Comparison of ENCODE assay signal across 27 cellular contexts in genomic region chr2:160459543-160460332, GRCh38. TPM values are rescaled to one million over a fixed set of nuclear protein-coding genes. Genes with fewer than 3 reads are reported as not detected.
DNase-seq lines count a peak whose midpoint lies in the region; ATAC-seq and TF ChIP-seq lines count a peak whose summit lies in the region.
"Had no signal": no experiment of that assay in that cellular context is flagged by ENCODE, and none has a peak within 500 bp of the region (broad histone marks: within the 10 kb centered on the region; RNA-seq: fewer than 3 reads in every experiment).

No MANE protein-coding gene starts in this region.

- no peaks in the 10 kb centered on the region for H4K20me1 ChIP-seq in DND-41 (ENCODE audit: insufficient read depth, low read length)
- H4K20me1 ChIP-seq: BLaER1 treated with 17β-estradiol and CSF1 and Interleukin-3, amounts not matched to agents 10 nM and 100 nM had no signal

- intact Hi-C loops in CD4-positive, alpha-beta T cell (cut with DNase I, micrococcal nuclease) = loop anchor here in 1 of 2 experiments (2.0 kb wide), 1 partner anchor 17 kb away; no protein-coding TSS in a partner anchor
- intact Hi-C loops in spleen (cut with DNase I; ENCODE audit: low total_unique reads) = no loop called here

- H3K27me3 Mint-ChIP-seq in CD4-positive, alpha-beta T cell = no peaks in the 10 kb centered on the region
- no peaks in the 10 kb centered on the region for H3K27me3 Mint-ChIP-seq in mesothelial cell of epicardium (ENCODE audit: low read depth)
- H3K27me3 Mint-ChIP-seq: dendritic cell treated with granulocyte-macrophage colony-stimulating factor and Interleukin-4, amounts not matched to agents 40 ng/mL and 50 ng/mL, for 4 days; T-cell had no signal

- no peak for ATAC-seq in CD4-positive, alpha-beta T cell (ENCODE audit: poor library complexity)
- 0 out of 3 replicates have a peak, but pooled peaks have one; percentile 19 for ATAC-seq in DND-41 (ENCODE audit: insufficient read depth, low read depth)
- ATAC-seq in omental fat pad (ENCODE audit: low FRiP score) = no peak
- ATAC-seq: esophagus mucosa; foreskin keratinocyte; stimulated activated effector memory CD8-positive, alpha-beta T cell treated with anti-CD3 and anti-CD28 coated beads, Interleukin-12 subunit alpha, Interleukin-12 subunit beta, amount 100 ng/mL, for 72 hours had no signal

- CTCF ChIA-PET in CD4-positive, alpha-beta T cell (lab: Charles Lee) = no interaction called here

- H3K4me2 ChIP-seq in DND-41 (ENCODE audit: insufficient read depth, low read length) = no peak overlapping the region
- H3K4me2 ChIP-seq: BLaER1 treated with 17β-estradiol and CSF1 and Interleukin-3, amounts not matched to agents 10 nM and 100 nM had no signal

- H3K9ac ChIP-seq in DND-41 (ENCODE audit: low read depth, low read length) = no peak overlapping the region
- H3K9ac ChIP-seq: BLaER1 treated with 17β-estradiol and CSF1 and Interleukin-3, amounts not matched to agents 10 nM and 100 nM had no signal

- no peaks in the 10 kb centered on the region for H3K27me3 ChIP-seq in CD4-positive, alpha-beta T cell (ENCODE audit: control insufficient read depth, insufficient read depth, low read length)
- H3K27me3 ChIP-seq in DND-41 (ENCODE audit: insufficient read depth, low read length, poor library complexity) (no peaks in the 10 kb centered on the region), spleen (replicated peaks in 1 of 7) (no peaks in the 10 kb centered on the region)
- H3K27me3 ChIP-seq: BLaER1 treated with 17β-estradiol and CSF1 and Interleukin-3, amounts not matched to agents 10 nM and 100 nM; foreskin keratinocyte; heart right ventricle; sigmoid colon; SJCRH30; transverse colon had no signal

- POLR2A ChIA-PET in CD4-positive, alpha-beta T cell (lab: Charles Lee) = no interaction called here

- TF ChIP-seq POLR2A in spleen (IDR thresholded peaks at IDR 0.05) = no peak

- H3K4me3 Mint-ChIP-seq in CD4-positive, alpha-beta T cell = peak overlapping the region; percentile 25
- H3K4me3 Mint-ChIP-seq in mesothelial cell of epicardium = no peak overlapping the region
- H3K4me3 Mint-ChIP-seq: activated naive CD4-positive, alpha-beta T cell treated with anti-CD3 and anti-CD28 coated beads for 36 hours; activated T-helper 1 cell treated with anti-CD3 and anti-CD28 coated beads, Interleukin-12 subunit alpha, Interleukin-12 subunit beta, Interleukin-2, Interleukin-4 antibody, amounts not matched to agents 30 ng/mL and 10 ng/mL and 1 ng/mL, durations not matched to agents 14 hours and 24 hours and 36 hours; dendritic cell treated with granulocyte-macrophage colony-stimulating factor and Interleukin-4, amounts not matched to agents 40 ng/mL and 50 ng/mL, for 4 days; memory B cell; stimulated activated effector memory CD8-positive, alpha-beta T cell treated with anti-CD3 and anti-CD28 coated beads, Interleukin-12 subunit alpha, Interleukin-12 subunit beta, amount 100 ng/mL, for 72 hours had no signal

- H3K4me3 ChIP-seq in DND-41 (ENCODE audit: low read depth in 1 of 2, low read length in 2 of 2) = no peak overlapping the region
- no peak overlapping the region for H3K4me3 ChIP-seq in epithelial cell of proximal tubule (ENCODE audit: low read depth, low read length)
- H3K4me3 ChIP-seq in spleen = no peak overlapping the region
- H3K4me3 ChIP-seq: BLaER1 treated with 17β-estradiol and CSF1 and Interleukin-3, amounts not matched to agents 10 nM and 100 nM; heart right ventricle; sigmoid colon; SJCRH30; transverse colon had no signal

- H3K4me1 ChIP-seq in DND-41 (ENCODE audit: insufficient read depth, low read length) (peaks cover 4% of the 10 kb centered on the region; the same call in 1 of the 2 replicates), spleen (peaks cover 0 to 39% (median 16%) of the 10 kb centered on the region in 6 donors)
- H3K4me1 ChIP-seq: BLaER1 treated with 17β-estradiol and CSF1 and Interleukin-3, amounts not matched to agents 10 nM and 100 nM; SJCRH30 had no signal

- no peak overlapping the region for H3K27ac ChIP-seq in CD4-positive, alpha-beta T cell (ENCODE audit: low read depth, low read length)
- H3K27ac ChIP-seq in DND-41 (ENCODE audit: low read length) (no peak overlapping the region), caudate nucleus (ENCODE audit: low read depth, low read length) (no peak overlapping the region), spleen (peak overlapping the region in 1 of 8 donors; percentile 1)
- H3K27ac ChIP-seq: BLaER1 treated with 17β-estradiol and CSF1 and Interleukin-3, amounts not matched to agents 10 nM and 100 nM; foreskin keratinocyte; SJCRH30 had no signal

- 50 to 73% (median 61%) methylated on average over 1 of the region's 1 CpG for WGBS in spleen, 5 donors

- peaks cover 24% of the 10 kb centered on the region for H3K36me3 Mint-ChIP-seq in CD4-positive, alpha-beta T cell (ENCODE audit: low read depth)
- peaks cover 5% of the 10 kb centered on the region for H3K36me3 Mint-ChIP-seq in mesothelial cell of epicardium
- H3K36me3 Mint-ChIP-seq: memory B cell; stimulated activated effector memory CD8-positive, alpha-beta T cell treated with anti-CD3 and anti-CD28 coated beads, Interleukin-12 subunit alpha, Interleukin-12 subunit beta, amount 100 ng/mL, for 72 hours had no signal

- peaks cover 77% of the 10 kb centered on the region for H3K4me1 Mint-ChIP-seq in CD4-positive, alpha-beta T cell (ENCODE audit: low read depth)
- H3K4me1 Mint-ChIP-seq in mesothelial cell of epicardium = peaks cover 21% of the 10 kb centered on the region
- H3K4me1 Mint-ChIP-seq: memory B cell had no signal

- no peaks in the 10 kb centered on the region for H3K79me2 ChIP-seq in DND-41 (ENCODE audit: insufficient read depth, low read length)

- peak overlapping the region; percentile 38 for H3K27ac Mint-ChIP-seq in CD4-positive, alpha-beta T cell
- peak overlapping the region; percentile 69 for H3K27ac Mint-ChIP-seq in mesothelial cell of epicardium
- H3K27ac Mint-ChIP-seq: activated naive CD4-positive, alpha-beta T cell treated with anti-CD3 and anti-CD28 coated beads for 36 hours; activated T-helper 1 cell treated with anti-CD3 and anti-CD28 coated beads, Interleukin-12 subunit alpha, Interleukin-12 subunit beta, Interleukin-2, Interleukin-4 antibody, amounts not matched to agents 30 ng/mL and 10 ng/mL and 1 ng/mL, durations not matched to agents 14 hours and 24 hours and 36 hours; dendritic cell treated with granulocyte-macrophage colony-stimulating factor and Interleukin-4, amounts not matched to agents 40 ng/mL and 50 ng/mL, for 4 days; memory B cell; stimulated activated effector memory CD8-positive, alpha-beta T cell treated with anti-CD3 and anti-CD28 coated beads, Interleukin-12 subunit alpha, Interleukin-12 subunit beta, amount 100 ng/mL, for 72 hours had no signal

- H2AFZ ChIP-seq in DND-41 (ENCODE audit: low read depth, low read length) = no peak overlapping the region

- no peak for TF ChIP-seq CTCF in CD4-positive, alpha-beta T cell (IDR thresholded peaks at IDR 0.05)
- TF ChIP-seq CTCF in DND-41 (IDR thresholded peaks at IDR 0.05; ENCODE audit: borderline replicate concordance, extremely low read depth, low read length, poor library complexity, severe bottlenecking) (no peak), epithelial cell of proximal tubule (conservative IDR thresholded peaks at IDR 0.05; ENCODE audit: low read depth, low read length) (no peak), mesothelial cell of epicardium (IDR thresholded peaks at IDR 0.05; ENCODE audit: unreplicated experiment) (no peak), omental fat pad (IDR thresholded peaks at IDR 0.05) (no peak), spleen (IDR thresholded peaks at IDR 0.05 in 8 of 11, conservative IDR thresholded peaks at IDR 0.05 in 3 of 11) (no peak)

- H3K9me3 ChIP-seq in CD4-positive, alpha-beta T cell (ENCODE audit: control insufficient read depth, low read length) = no peaks in the 10 kb centered on the region
- H3K9me3 ChIP-seq in DND-41 (ENCODE audit: insufficient read depth, low read length, severe bottlenecking) (no peaks in the 10 kb centered on the region), spleen (no peaks in the 10 kb centered on the region)
- H3K9me3 ChIP-seq: BLaER1 treated with 17β-estradiol and CSF1 and Interleukin-3, amounts not matched to agents 10 nM and 100 nM; Caco-2; heart right ventricle; sigmoid colon; SJCRH30; transverse colon had no signal

- DNase-seq in CD4-positive, alpha-beta T cell = no peak
- no peak for DNase-seq in DND-41
- peak; percentile 41 for DNase-seq in epithelial cell of proximal tubule (ENCODE audit: low read depth)
- DNase-seq in mesothelial cell of epicardium (ENCODE audit: low spot score in 2 of 2, unreplicated experiment in 2 of 2) = no peak
- no peak for DNase-seq in omental fat pad (ENCODE audit: low spot score)
- DNase-seq in caudate nucleus (lab: John Stamatoyannopoulos, UW) = no peak
- no peak for DNase-seq in spleen
- DNase-seq: activated CD4-positive, CD25-positive, alpha-beta regulatory T cell; activated naive CD4-positive, alpha-beta T cell treated with anti-CD3 and anti-CD28 coated beads for 36 hours; Caco-2; DMS79; foreskin keratinocyte; GDM1; heart right ventricle; NCI-H2107; NCI-H446; NCI-H774; sigmoid colon; SJCRH30; transverse colon had no signal

- no peaks in the 10 kb centered on the region for H3K9me3 Mint-ChIP-seq in CD4-positive, alpha-beta T cell
- H3K9me3 Mint-ChIP-seq in mesothelial cell of epicardium = no peaks in the 10 kb centered on the region
- H3K9me3 Mint-ChIP-seq: activated naive CD4-positive, alpha-beta T cell treated with anti-CD3 and anti-CD28 coated beads for 36 hours; activated T-helper 1 cell treated with anti-CD3 and anti-CD28 coated beads, Interleukin-12 subunit alpha, Interleukin-12 subunit beta, Interleukin-2, Interleukin-4 antibody, amounts not matched to agents 30 ng/mL and 10 ng/mL and 1 ng/mL, durations not matched to agents 14 hours and 24 hours and 36 hours; dendritic cell treated with granulocyte-macrophage colony-stimulating factor and Interleukin-4, amounts not matched to agents 40 ng/mL and 50 ng/mL, for 4 days; memory B cell; stimulated activated effector memory CD8-positive, alpha-beta T cell treated with anti-CD3 and anti-CD28 coated beads, Interleukin-12 subunit alpha, Interleukin-12 subunit beta, amount 100 ng/mL, for 72 hours; T-cell had no signal

- no peaks in the 10 kb centered on the region for H3K36me3 ChIP-seq in DND-41 (ENCODE audit: insufficient read depth, low read length)
- H3K36me3 ChIP-seq in spleen = no peaks in the 10 kb centered on the region
- H3K36me3 ChIP-seq: BLaER1 treated with 17β-estradiol and CSF1 and Interleukin-3, amounts not matched to agents 10 nM and 100 nM; heart right ventricle; sigmoid colon; SJCRH30; transverse colon had no signal

RNA-seq across cellular contexts. Expression of gene RBMS1, which starts 33.9 kb away (rescaled TPM):
- 10 to 100 TPM; 88.6 to 90.3 TPM for total RNA-seq in CD4-positive, alpha-beta T cell
- 54.7 and 54.8 TPM in 2 replicates for total RNA-seq in epithelial cell of proximal tubule
- total RNA-seq in mesothelial cell of epicardium = 124 to 128 TPM (median 125 TPM) in 3 replicates
- 100 to 1,000 TPM; 133 to 180 (median 139) TPM for total RNA-seq in omental fat pad
- total RNA-seq in spleen = 100 to 1,000 TPM in 6 of 7 donors, 10 to 100 TPM in 1; 86.2 to 151 (median 124) TPM
- 10 to 100 TPM; 18.8 to 33.3 (median 19.9) TPM for polyA plus RNA-seq in spleen
